ENCODE assay signal across 8 cellular contexts in the genomic region with DNA sequence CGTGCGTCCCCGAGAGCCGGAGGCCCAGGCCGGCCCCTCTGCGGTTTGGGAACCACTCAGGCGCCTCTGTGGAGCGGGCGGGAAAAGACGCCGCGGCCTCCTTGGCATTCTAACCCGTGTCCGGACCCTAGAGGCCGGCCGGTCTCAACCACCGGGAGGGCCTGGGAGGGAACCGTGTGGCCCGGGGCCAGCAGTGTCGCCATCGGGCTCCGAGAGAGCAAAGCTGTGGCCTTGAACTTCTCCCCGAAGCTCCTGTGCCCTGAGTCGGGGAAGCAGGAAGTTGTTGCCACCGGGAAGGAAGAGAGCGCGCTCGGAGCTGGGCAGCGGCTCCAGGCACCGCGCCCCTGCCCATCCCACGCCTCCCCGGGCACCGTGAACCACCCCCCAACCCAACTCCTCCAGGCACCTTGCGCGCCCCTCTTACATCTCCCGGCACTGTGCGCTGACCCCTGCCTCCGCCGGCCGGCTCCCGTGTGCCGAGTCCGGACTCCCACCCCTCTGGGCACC.
A peak's percentile ranks its signal among the peaks of the same experiment; 100 is the strongest.
DNase-seq lines count a peak whose midpoint lies in the region; ATAC-seq and TF ChIP-seq lines count a peak whose summit lies in the region.

No MANE protein-coding gene starts in this region.

- no peaks in the 10 kb centered on the region for H3K9me3 ChIP-seq in mesenchymal stem cell (ENCODE audit: control insufficient read depth, low read length)
- H3K9me3 ChIP-seq in thoracic aorta, result no peaks in the 10 kb centered on the region

- H3K27me3 ChIP-seq in mesenchymal stem cell (ENCODE audit: control insufficient read depth in 1 of 2, insufficient read depth in 1 of 2, low read length in 2 of 2) (no peaks in the 10 kb centered on the region), thoracic aorta (replicated peaks; ENCODE audit: insufficient read depth) (no peaks in the 10 kb centered on the region)

- H3K4ac ChIP-seq in mesenchymal stem cell (ENCODE audit: low read depth in 1 of 2, low read length in 2 of 2), result peak overlapping the region; percentile 47 to 49

- H3K79me1 ChIP-seq in mesenchymal stem cell (replicated peaks; ENCODE audit: low read length, poor library complexity, severe bottlenecking), result peaks cover 6% of the 10 kb centered on the region

- H3K23ac ChIP-seq in mesenchymal stem cell (ENCODE audit: low read length in 2 of 2), result no peak overlapping the region

- peak overlapping the region; percentile 74 for H3K4me2 ChIP-seq in mesenchymal stem cell (ENCODE audit: low read length, poor library complexity, severe bottlenecking)

- H3K18ac ChIP-seq in mesenchymal stem cell (ENCODE audit: low read depth in 1 of 2, low read length in 2 of 2), result peak overlapping the region; percentile 69 to 79

- H3K36me3 ChIP-seq in mesenchymal stem cell (ENCODE audit: control insufficient read depth in 1 of 2, insufficient read depth in 2 of 2, low read depth in 1 of 2, low read length in 2 of 2) (peaks cover 15 to 27% of the 10 kb centered on the region in 2 experiments), thoracic aorta (no peaks in the 10 kb centered on the region)

- peak; percentile 10 for ATAC-seq in thoracic aorta (ENCODE audit: insufficient number of reproducible peaks, low FRiP score, low read depth)

- peak overlapping the region; percentile 97 for H2BK5ac ChIP-seq in mesenchymal stem cell (ENCODE audit: low read depth, low read length, poor library complexity, severe bottlenecking)

- H3K4me3 ChIP-seq in mesenchymal stem cell (ENCODE audit: insufficient read depth in 1 of 2, low read depth in 1 of 2, low read length in 2 of 2) (peak overlapping the region; percentile 80 to 97), thoracic aorta (peak overlapping the region; percentile 90)

- H3K27ac ChIP-seq in cingulate gyrus (ENCODE audit: low read depth, low read length), result peak overlapping the region; percentile 100
- peak overlapping the region; percentile 100 for H3K27ac ChIP-seq in mesenchymal stem cell (ENCODE audit: low read length, poor library complexity, severe bottlenecking)
- peak overlapping the region; percentile 97 to 98 for H3K27ac ChIP-seq in thoracic aorta

- H3K14ac ChIP-seq in mesenchymal stem cell (ENCODE audit: low read length in 2 of 2), result no peak overlapping the region

- peak overlapping the region; percentile 2 for H2BK120ac ChIP-seq in mesenchymal stem cell (ENCODE audit: low read depth, low read length)

- no peak overlapping the region for H2AFZ ChIP-seq in mesenchymal stem cell (ENCODE audit: low read depth, low read length)

- H3K4me1 ChIP-seq in mesenchymal stem cell (ENCODE audit: control insufficient read depth, insufficient read depth, low read depth, low read length) (peaks cover 23% of the 10 kb centered on the region), thoracic aorta (ENCODE audit: control insufficient read depth in 1 of 2, low read depth in 2 of 2) (peaks cover 27 to 57% of the 10 kb centered on the region in 2 donors)

- peak overlapping the region; percentile 31 for H2AK5ac ChIP-seq in mesenchymal stem cell (ENCODE audit: low read length, severe bottlenecking)

- H4K8ac ChIP-seq in mesenchymal stem cell (ENCODE audit: low read length), result peak overlapping the region; percentile 66

- peak overlapping the region in 1 of 2 experiments; percentile 17 for H2BK12ac ChIP-seq in mesenchymal stem cell (ENCODE audit: low read length in 2 of 2)

- DNase-seq in NOMO-1 treated with dmso at 0.1 percent for 144 hours (lab: John Stamatoyannopoulos, UW; ENCODE audit: unreplicated experiment), result peak; percentile 59
- DNase-seq in NOMO-1 treated with DMSO at 0.1 percent for 48 hours (lab: John Stamatoyannopoulos, UW; ENCODE audit: unreplicated experiment), result no peak
- peak; percentile 65 for DNase-seq in RKO (ENCODE audit: low spot score)
- DNase-seq in mesenchymal stem cell, result peak; percentile 58
- no peak for DNase-seq in thoracic aorta (ENCODE audit: low spot score)
- no peak for DNase-seq in NCI-H1092 (lab: John Stamatoyannopoulos, UW)
- DNase-seq in SW 1271 (lab: John Stamatoyannopoulos, UW), result no peak

- no peak for TF ChIP-seq CTCF in thoracic aorta (IDR thresholded peaks at IDR 0.05)

- H3K9ac ChIP-seq in mesenchymal stem cell (ENCODE audit: low read length), result peak overlapping the region; percentile 96

- WGBS in mesenchymal stem cell, result 7% methylated on average over 31 of the region's 44 CpGs

- peak overlapping the region; percentile 93 for H4K91ac ChIP-seq in mesenchymal stem cell (ENCODE audit: low read length)

- H2BK15ac ChIP-seq in mesenchymal stem cell (ENCODE audit: low read depth, poor library complexity, severe bottlenecking), result no peak overlapping the region

Comparison
In these comparisons a context has a peak if more than half of its experiments do, and no peak if none do; other contexts are left out.
1. DNase-seq: peak in NOMO-1 treated with dmso at 0.1 percent for 144 hours (single experiment), RKO (single experiment) and mesenchymal stem cell (single experiment); none in NOMO-1 treated with DMSO at 0.1 percent for 48 hours (single experiment), thoracic aorta (single experiment), NCI-H1092 (single experiment) and SW 1271 (0 of 2).
2. Peak in every context shown above with its lines, with median percentiles within 50 percentile points of each other: H3K27ac ChIP-seq.